Comparison of ENCODE assay signal across 21 cellular contexts in genomic region chr9:133685653-133686504, GRCh38. TPM values are rescaled to one million over a fixed set of nuclear protein-coding genes. Genes with fewer than 3 reads are reported as not detected.
A peak's percentile ranks its signal among the peaks of the same experiment; 100 is the strongest.
DNase-seq lines count a peak whose midpoint lies in the region; ATAC-seq and TF ChIP-seq lines count a peak whose summit lies in the region.
"Had no signal": no experiment of that assay in that cellular context is flagged by ENCODE, and none has a peak within 500 bp of the region (broad histone marks: within the 10 kb centered on the region; RNA-seq: fewer than 3 reads in every experiment).

No MANE protein-coding gene starts in this region.

- peak overlapping the region; percentile 62 for H3K27ac Mint-ChIP-seq in activated CD4-positive, alpha-beta T cell treated with anti-CD3 and anti-CD28 coated beads, Interleukin-2, amount 10 ng/mL, durations not matched to agents 7 days and 5 days
- peak overlapping the region; percentile 100 for H3K27ac Mint-ChIP-seq in T-cell
- H3K27ac Mint-ChIP-seq: HFFc6 had no signal

- peaks cover 26% of the 10 kb centered on the region for H3K4me1 Mint-ChIP-seq in activated CD4-positive, alpha-beta T cell treated with anti-CD3 and anti-CD28 coated beads, Interleukin-2, amount 10 ng/mL, durations not matched to agents 7 days and 5 days
- peaks cover 30 to 44% (median 36%) of the 10 kb centered on the region in 3 donors for H3K4me1 Mint-ChIP-seq in T-cell

- no peaks in the 10 kb centered on the region for H3K27me3 ChIP-seq in dorsolateral prefrontal cortex
- H3K27me3 ChIP-seq: BE2C had no signal

- no peak for ATAC-seq in T-cell (replicated peaks in 1 of 4)
- no peak for ATAC-seq in HG03175 (IDR thresholded peaks at IDR 0.05; ENCODE audit: unreplicated experiment)
- no peak for ATAC-seq in HG02642 (IDR thresholded peaks at IDR 0.05; ENCODE audit: poor library complexity, unreplicated experiment)

- CTCF ChIA-PET in activated CD4-positive, alpha-beta T cell treated with anti-CD3 and anti-CD28 coated beads, Interleukin-2, amount 10 ng/mL, durations not matched to agents 7 days and 5 days (lab: Charles Lee) = no interaction called here
- CTCF ChIA-PET in T-cell (lab: Charles Lee) = no interaction called here

- in situ Hi-C loops in GM13977 (cut with MboI; ENCODE audit: low pct_unique_long_range_greater_than_20kb, low sequenced_read_pairs, unreplicated experiment) = no loop called here

- H3K9me3 Mint-ChIP-seq in activated CD4-positive, alpha-beta T cell treated with anti-CD3 and anti-CD28 coated beads, Interleukin-2, amount 10 ng/mL, durations not matched to agents 7 days and 5 days = no peaks in the 10 kb centered on the region
- H3K9me3 Mint-ChIP-seq in T-cell = no peaks in the 10 kb centered on the region
- H3K9me3 Mint-ChIP-seq: HFFc6 had no signal

- peak overlapping the region in 31 of 59 donors; percentile 20 to 85 (median 66) for H3K27ac ChIP-seq in dorsolateral prefrontal cortex
- H3K27ac ChIP-seq: coronary artery, HL-60 had no signal

- H3K27me3 Mint-ChIP-seq in activated CD4-positive, alpha-beta T cell treated with anti-CD3 and anti-CD28 coated beads, Interleukin-2, amount 10 ng/mL, durations not matched to agents 7 days and 5 days = no peaks in the 10 kb centered on the region
- no peaks in the 10 kb centered on the region for H3K27me3 Mint-ChIP-seq in T-cell

- no peak for DNase-seq in activated CD4-positive, alpha-beta T cell treated with anti-CD3 and anti-CD28 coated beads, Interleukin-2, amount 10 ng/mL, durations not matched to agents 7 days and 5 days
- no peak for DNase-seq in activated CD4-positive, alpha-beta T cell treated with anti-CD3 and anti-CD28 coated beads for 4 hours
- no peak for DNase-seq in T-cell
- no peak for DNase-seq in dorsolateral prefrontal cortex
- peak; percentile 54 for DNase-seq in posterior vena cava (ENCODE audit: low spot score)
- DNase-seq in GM13977 (ENCODE audit: low spot score) = no peak
- DNase-seq: activated CD4-positive, alpha-beta T cell treated with anti-CD3 and anti-CD28 coated beads, Interleukin-2, amount 50 U/mL, for 1 hour; DMS 273 treated with DMSO at 0.1 percent for 48 hours; HFFc6; NCI-H2171; NCI-H69; occipital lobe; retina; RPMI8226; stimulated activated CD4-positive, alpha-beta T cell treated with anti-CD3 and anti-CD28 coated beads, Interleukin-12 subunit alpha, Interleukin-12 subunit beta, amount 100 ng/mL, for 4 hours had no signal

- H3K4me3 Mint-ChIP-seq in activated CD4-positive, alpha-beta T cell treated with anti-CD3 and anti-CD28 coated beads, Interleukin-2, amount 10 ng/mL, durations not matched to agents 7 days and 5 days = no peak overlapping the region
- H3K4me3 Mint-ChIP-seq in T-cell = no peak overlapping the region
- H3K4me3 Mint-ChIP-seq: HFFc6 had no signal

- no peaks in the 10 kb centered on the region for H3K36me3 Mint-ChIP-seq in activated CD4-positive, alpha-beta T cell treated with anti-CD3 and anti-CD28 coated beads, Interleukin-2, amount 10 ng/mL, durations not matched to agents 7 days and 5 days (ENCODE audit: low read depth)
- H3K36me3 Mint-ChIP-seq in T-cell = no peaks in the 10 kb centered on the region

- intact Hi-C loops in dorsolateral prefrontal cortex (cut with DNase I) = no loop called here
- intact Hi-C loops in posterior vena cava (cut with DNase I) = loop anchor here in 1 of 2 donors (10.0 kb wide), 1 partner anchor 81 kb away; the partner anchor contains the start of gene FAM163B

- TF ChIP-seq CTCF in dorsolateral prefrontal cortex (IDR thresholded peaks at IDR 0.05 in 54 of 56, conservative IDR thresholded peaks at IDR 0.05 in 2 of 56; ENCODE audit: low read depth in 1 of 56, partially characterized antibody in 56 of 56) (no peak), GM13977 (IDR thresholded peaks at IDR 0.05; ENCODE audit: extremely low read depth, insufficient read depth, missing control alignments) (no peak)

- H3K4me3 ChIP-seq in dorsolateral prefrontal cortex = no peak overlapping the region
- H3K4me3 ChIP-seq: coronary artery had no signal

- POLR2A ChIA-PET in activated CD4-positive, alpha-beta T cell treated with anti-CD3 and anti-CD28 coated beads, Interleukin-2, amount 10 ng/mL, durations not matched to agents 7 days and 5 days (lab: Charles Lee) = no interaction called here
- POLR2A ChIA-PET in T-cell (lab: Charles Lee) = no interaction called here

RNA-seq across cellular contexts. Expression of gene DBH, which starts 49.7 kb away (rescaled TPM):
- total RNA-seq in activated CD4-positive, alpha-beta T cell treated with anti-CD3 and anti-CD28 coated beads, Interleukin-2, amount 10 ng/mL, durations not matched to agents 7 days and 5 days = not detected
- total RNA-seq in T-cell = under 1 TPM; 0.26 to 0.82 (median 0.32) TPM
- total RNA-seq in dorsolateral prefrontal cortex = 1 to 10 TPM in 98 of 120 experiments, under 1 TPM in 22; 0.32 to 4.4 (median 1.7) TPM
- not detected for total RNA-seq in posterior vena cava
- total RNA-seq: astrocyte, HFFc6, occipital lobe had no signal

RNA-seq across cellular contexts. Expression of gene SARDH, which starts 52.3 kb away (rescaled TPM):
- 1 to 10 TPM; 1.9 TPM for total RNA-seq in activated CD4-positive, alpha-beta T cell treated with anti-CD3 and anti-CD28 coated beads, Interleukin-2, amount 10 ng/mL, durations not matched to agents 7 days and 5 days
- 10 to 100 TPM in 4 of 5 donors, 1 to 10 TPM in 1; 8.8 to 34.4 (median 23.8) TPM for total RNA-seq in T-cell
- total RNA-seq in dorsolateral prefrontal cortex = 10 to 100 TPM in 6 of 120 experiments, 1 to 10 TPM in 114; 2.4 to 13.2 (median 6.0) TPM
- total RNA-seq in posterior vena cava = 1 to 10 TPM in 1 of 2 donors, under 1 TPM in 1; 0.62 to 1.8 TPM
